Comparison of ENCODE assay signal across 19 cellular contexts in the genomic region with DNA sequence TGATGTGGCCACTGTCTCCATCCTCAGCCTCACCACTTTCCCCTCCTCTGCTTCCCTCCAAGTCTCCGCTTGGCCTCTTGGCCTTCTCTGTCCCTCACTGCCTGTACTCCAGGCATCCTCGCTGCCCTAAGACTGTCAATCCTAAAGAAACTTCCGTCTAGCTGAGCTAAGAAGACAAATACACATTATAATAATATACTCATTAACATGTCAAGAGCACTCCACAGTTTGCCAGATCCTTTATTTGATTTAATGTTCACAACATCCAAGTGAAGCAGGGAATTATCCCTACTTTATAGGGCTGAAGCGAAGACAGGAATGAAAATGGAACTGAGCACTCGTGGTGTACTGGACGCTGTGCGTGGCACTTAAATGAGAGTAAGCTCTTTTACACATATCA.
"Had no signal": no experiment of that assay in that cellular context is flagged by ENCODE, and none has a peak within 500 bp of the region (broad histone marks: within the 10 kb centered on the region; RNA-seq: fewer than 3 reads in every experiment).

No MANE protein-coding gene starts in this region.

- H3K9me3 Mint-ChIP-seq: dendritic cell treated with granulocyte-macrophage colony-stimulating factor and Interleukin-4, amounts not matched to agents 40 ng/mL and 50 ng/mL, for 4 days; naive thymus-derived CD8-positive, alpha-beta T cell; stimulated activated effector memory CD8-positive, alpha-beta T cell treated with anti-CD3 and anti-CD28 coated beads, Interleukin-12 subunit alpha, Interleukin-12 subunit beta, amount 100 ng/mL, for 72 hours had no signal

- H3K27ac Mint-ChIP-seq: dendritic cell treated with granulocyte-macrophage colony-stimulating factor and Interleukin-4, amounts not matched to agents 40 ng/mL and 50 ng/mL, for 4 days; naive thymus-derived CD8-positive, alpha-beta T cell; nephron progenitor cell; stimulated activated effector memory CD8-positive, alpha-beta T cell treated with anti-CD3 and anti-CD28 coated beads, Interleukin-12 subunit alpha, Interleukin-12 subunit beta, amount 100 ng/mL, for 72 hours had no signal

- H3K4me3 Mint-ChIP-seq: dendritic cell treated with granulocyte-macrophage colony-stimulating factor and Interleukin-4, amounts not matched to agents 40 ng/mL and 50 ng/mL, for 4 days; naive thymus-derived CD8-positive, alpha-beta T cell; nephron progenitor cell; stimulated activated effector memory CD8-positive, alpha-beta T cell treated with anti-CD3 and anti-CD28 coated beads, Interleukin-12 subunit alpha, Interleukin-12 subunit beta, amount 100 ng/mL, for 72 hours had no signal

- DNase-seq: central memory CD4-positive, alpha-beta T cell; effector memory CD4-positive, alpha-beta T cell; foreskin melanocyte; left cardiac atrium; left lung; mesendoderm; naive thymus-derived CD8-positive, alpha-beta T cell; nephron progenitor cell; right cardiac atrium; sigmoid colon; stimulated activated CD4-positive, alpha-beta T cell treated with anti-CD3 and anti-CD28 coated beads, Interleukin-2, amount 100 ng/mL, for 24 hours; stimulated activated CD4-positive, alpha-beta T cell treated with anti-CD3 and anti-CD28 coated beads, Interleukin-4, amount 100 ng/mL, for 24 hours; stimulated activated naive CD4-positive, alpha-beta T cell treated with Interleukin-2 at 50 U/mL for 16 hours; substantia nigra; testis; tibial artery; upper lobe of left lung had no signal

- H3K4me1 Mint-ChIP-seq: stimulated activated effector memory CD8-positive, alpha-beta T cell treated with anti-CD3 and anti-CD28 coated beads, Interleukin-12 subunit alpha, Interleukin-12 subunit beta, amount 100 ng/mL, for 72 hours had no signal

- H3K36me3 Mint-ChIP-seq: naive thymus-derived CD8-positive, alpha-beta T cell; stimulated activated effector memory CD8-positive, alpha-beta T cell treated with anti-CD3 and anti-CD28 coated beads, Interleukin-12 subunit alpha, Interleukin-12 subunit beta, amount 100 ng/mL, for 72 hours had no signal

- ATAC-seq: left cardiac atrium; left lung; naive thymus-derived CD8-positive, alpha-beta T cell; right cardiac atrium; stimulated activated effector memory CD8-positive, alpha-beta T cell treated with anti-CD3 and anti-CD28 coated beads, Interleukin-12 subunit alpha, Interleukin-12 subunit beta, amount 100 ng/mL, for 72 hours had no signal
